ENCODE assay signal across 21 cellular contexts in the genomic region with DNA sequence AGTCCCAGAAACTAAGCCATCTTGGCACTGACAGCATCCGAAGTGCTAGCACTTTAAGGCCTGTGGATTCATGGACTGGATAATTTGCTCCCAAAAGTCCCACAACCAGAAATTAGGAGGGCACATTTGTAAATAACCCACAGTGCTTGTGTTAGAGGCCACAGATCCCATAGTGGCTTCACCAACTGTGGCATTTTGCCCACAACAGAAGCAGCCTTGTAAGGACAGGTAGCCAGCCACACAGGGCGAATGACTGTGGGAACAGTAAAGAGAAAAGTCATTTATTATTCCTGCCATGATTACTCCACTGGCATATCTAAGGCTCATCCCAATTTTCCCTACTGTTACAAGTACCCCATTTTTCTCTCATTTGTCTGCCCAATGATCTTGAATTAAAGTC.
"Had no signal": no experiment of that assay in that cellular context is flagged by ENCODE, and none has a peak within 500 bp of the region (broad histone marks: within the 10 kb centered on the region; RNA-seq: fewer than 3 reads in every experiment).

No MANE protein-coding gene starts in this region.

- H3K36me3 ChIP-seq: brain microvascular endothelial cell, cardiac muscle cell, colonic mucosa, Peyer's patch, SJCRH30 had no signal

- DNase-seq: activated CD4-positive, alpha-beta T cell treated with anti-CD3 and anti-CD28 coated beads for 36 hours; activated CD8-positive, alpha-beta memory T cell treated with anti-CD3 and anti-CD28 coated beads, Interleukin-2, amount 50 U/mL, for 48 hours; activated CD8-positive, alpha-beta T cell treated with anti-CD3 and anti-CD28 coated beads, Interleukin-2, amount 10 ng/mL, durations not matched to agents 7 days and 5 days; activated naive CD8-positive, alpha-beta T cell treated with anti-CD3 and anti-CD28 coated beads, Interleukin-2, amount 50 U/mL, for 24 hours; activated T-cell treated with anti-CD3 and anti-CD28 coated beads, Interleukin-2, amount 50 U/mL, for 1 hour; amniotic stem cell; brain microvascular endothelial cell; cerebellar nuclear complex; colonic mucosa; Kasumi-1; KBM-7; NCI-H446 treated with DMSO at 0.1 percent for 48 hours; Peyer's patch; Right ventricle myocardium superior; SJCRH30; T-helper 1 cell had no signal

- H3K9me3 Mint-ChIP-seq: activated naive CD4-positive, alpha-beta T cell treated with anti-CD3 and anti-CD28 coated beads, Interleukin-2, amount 50 U/mL, for 72 hours; activated naive CD8-positive, alpha-beta T cell treated with anti-CD3 and anti-CD28 coated beads, Interleukin-2, amount 50 U/mL, for 24 hours had no signal

- H3K27ac Mint-ChIP-seq: activated CD4-positive, alpha-beta T cell treated with anti-CD3 and anti-CD28 coated beads for 36 hours; activated CD8-positive, alpha-beta T cell treated with anti-CD3 and anti-CD28 coated beads, Interleukin-2, amount 10 ng/mL, durations not matched to agents 7 days and 5 days; activated naive CD4-positive, alpha-beta T cell treated with anti-CD3 and anti-CD28 coated beads, Interleukin-2, amount 50 U/mL, for 72 hours; activated naive CD8-positive, alpha-beta T cell treated with anti-CD3 and anti-CD28 coated beads, Interleukin-2, amount 50 U/mL, for 24 hours had no signal

- H3K9me3 ChIP-seq: colonic mucosa, Peyer's patch, SK-N-SH had no signal

- H3K4me1 Mint-ChIP-seq: activated CD4-positive, alpha-beta T cell treated with anti-CD3 and anti-CD28 coated beads for 36 hours; activated naive CD8-positive, alpha-beta T cell treated with anti-CD3 and anti-CD28 coated beads, Interleukin-2, amount 50 U/mL, for 24 hours had no signal

- H3K27ac ChIP-seq: brain microvascular endothelial cell, cardiac muscle cell, colonic mucosa, Peyer's patch, RWPE1, SJCRH30, VCaP had no signal

- H3K4me1 ChIP-seq: colonic mucosa, Peyer's patch had no signal

- H3K4me2 ChIP-seq: SK-N-SH had no signal

- H3K4me3 Mint-ChIP-seq: activated CD4-positive, alpha-beta T cell treated with anti-CD3 and anti-CD28 coated beads for 36 hours; activated CD8-positive, alpha-beta T cell treated with anti-CD3 and anti-CD28 coated beads, Interleukin-2, amount 10 ng/mL, durations not matched to agents 7 days and 5 days; activated naive CD8-positive, alpha-beta T cell treated with anti-CD3 and anti-CD28 coated beads, Interleukin-2, amount 50 U/mL, for 24 hours had no signal

- H3K36me3 Mint-ChIP-seq: activated naive CD4-positive, alpha-beta T cell treated with anti-CD3 and anti-CD28 coated beads, Interleukin-2, amount 50 U/mL, for 72 hours had no signal

- H3K27me3 Mint-ChIP-seq: activated CD4-positive, alpha-beta T cell treated with anti-CD3 and anti-CD28 coated beads for 36 hours had no signal

- H3K4me3 ChIP-seq: cardiac muscle cell, colonic mucosa, Peyer's patch, SJCRH30 had no signal

- H3K9ac ChIP-seq: SK-N-SH had no signal

- H3K27me3 ChIP-seq: brain microvascular endothelial cell, cardiac muscle cell, colonic mucosa, Peyer's patch had no signal
